In genomic region chr19:16417660-16418596, GRCh38 we compare ENCODE assay signal across 9 cellular contexts. TPM values are rescaled to one million over a fixed set of nuclear protein-coding genes. Genes with fewer than 3 reads are reported as not detected.
A peak's percentile ranks its signal among the peaks of the same experiment; 100 is the strongest.
DNase-seq lines count a peak whose midpoint lies in the region; ATAC-seq and TF ChIP-seq lines count a peak whose summit lies in the region.
"Had no signal": no experiment of that assay in that cellular context is flagged by ENCODE, and none has a peak within 500 bp of the region (broad histone marks: within the 10 kb centered on the region; RNA-seq: fewer than 3 reads in every experiment).

No MANE protein-coding gene starts in this region.

- H3K4me3 ChIP-seq in Caco-2 (ENCODE audit: low read depth, low read length), result no peak overlapping the region

- peak; percentile 58 for ATAC-seq in HG02759 (IDR thresholded peaks at IDR 0.05; ENCODE audit: unreplicated experiment)
- ATAC-seq in left cardiac atrium, result peak; percentile 80 to 83
- peak; percentile 91 for ATAC-seq in sciatic nerve
- ATAC-seq in HG03280 (IDR thresholded peaks at IDR 0.05; ENCODE audit: unreplicated experiment), result no peak
- no peak for ATAC-seq in GM18870 (IDR thresholded peaks at IDR 0.05; ENCODE audit: unreplicated experiment)

- DNase-seq in Caco-2, result peak; percentile 56 to 77
- DNase-seq in T follicular helper cell (ENCODE audit: low read depth), result peak; percentile 50
- DNase-seq in activated naive CD8-positive, alpha-beta T cell treated with anti-CD3 and anti-CD28 coated beads for 36 hours, result peak; percentile 69
- DNase-seq in left cardiac atrium, result peak; percentile 78
- peak; percentile 81 for DNase-seq in sciatic nerve (ENCODE audit: low spot score)

- CTCF ChIA-PET in Caco-2 (lab: Charles Lee), result interaction anchor here (0.6 kb wide), 1 partner anchor 254 kb away, joined by 3 read pairs; no protein-coding TSS in a partner anchor

- H3K36me3 ChIP-seq in Caco-2 (ENCODE audit: control insufficient read depth, insufficient read depth, low read length), result peaks cover 4% of the 10 kb centered on the region

- no peaks in the 10 kb centered on the region for H3K27me3 Mint-ChIP-seq in Caco-2 (ENCODE audit: insufficient read depth, unreplicated experiment)
- H3K27me3 Mint-ChIP-seq in activated naive CD8-positive, alpha-beta T cell treated with anti-CD3 and anti-CD28 coated beads for 36 hours, result no peaks in the 10 kb centered on the region
- H3K27me3 Mint-ChIP-seq: activated naive CD4-positive, alpha-beta T cell treated with anti-CD3 and anti-CD28 coated beads, Interleukin-2, amount 50 U/mL, for 24 hours had no signal

- H3K4me1 Mint-ChIP-seq in Caco-2 (ENCODE audit: low read depth, unreplicated experiment), result no peaks in the 10 kb centered on the region
- peaks cover 3% of the 10 kb centered on the region for H3K4me1 Mint-ChIP-seq in activated naive CD8-positive, alpha-beta T cell treated with anti-CD3 and anti-CD28 coated beads for 36 hours

- H3K4me3 Mint-ChIP-seq in Caco-2 (ENCODE audit: unreplicated experiment), result no peak overlapping the region
- no peak overlapping the region for H3K4me3 Mint-ChIP-seq in activated naive CD8-positive, alpha-beta T cell treated with anti-CD3 and anti-CD28 coated beads for 36 hours
- H3K4me3 Mint-ChIP-seq: activated naive CD4-positive, alpha-beta T cell treated with anti-CD3 and anti-CD28 coated beads, Interleukin-2, amount 50 U/mL, for 24 hours had no signal

- BruUV-seq in Caco-2 (replicated peaks; lab: Mats Ljungman, UMichigan), result no TSS peak

- H3K27ac Mint-ChIP-seq in Caco-2 (ENCODE audit: unreplicated experiment), result no peak overlapping the region
- no peak overlapping the region for H3K27ac Mint-ChIP-seq in activated naive CD8-positive, alpha-beta T cell treated with anti-CD3 and anti-CD28 coated beads for 36 hours
- H3K27ac Mint-ChIP-seq: activated naive CD4-positive, alpha-beta T cell treated with anti-CD3 and anti-CD28 coated beads, Interleukin-2, amount 50 U/mL, for 24 hours had no signal

- TF ChIP-seq CTCF in Caco-2 (IDR thresholded peaks at IDR 0.05; ENCODE audit: insufficient read depth in 1 of 2, low read depth in 1 of 2, low read length in 1 of 2, severe bottlenecking in 1 of 2, unreplicated experiment in 1 of 2), result peak; percentile 62 to 78

- POLR2A ChIA-PET in Caco-2 (lab: Charles Lee), result no interaction called here

- no peaks in the 10 kb centered on the region for H3K4me1 ChIP-seq in Caco-2

- no peaks in the 10 kb centered on the region for H3K9me3 Mint-ChIP-seq in Caco-2 (ENCODE audit: unreplicated experiment)
- no peaks in the 10 kb centered on the region for H3K9me3 Mint-ChIP-seq in activated naive CD8-positive, alpha-beta T cell treated with anti-CD3 and anti-CD28 coated beads for 36 hours
- H3K9me3 Mint-ChIP-seq: activated naive CD4-positive, alpha-beta T cell treated with anti-CD3 and anti-CD28 coated beads, Interleukin-2, amount 50 U/mL, for 24 hours had no signal

- H3K27me3 ChIP-seq in Caco-2 (replicated peaks; ENCODE audit: control insufficient read depth, insufficient read depth, low read length), result no peaks in the 10 kb centered on the region

- intact Hi-C loops in Caco-2 (cut with micrococcal nuclease; ENCODE audit: unreplicated experiment), result no loop called here
- intact Hi-C loops in left cardiac atrium (cut with DNase I), result no loop called here
- intact Hi-C loops in sciatic nerve (cut with DNase I), result no loop called here

- peaks cover 36% of the 10 kb centered on the region for H3K36me3 Mint-ChIP-seq in Caco-2 (ENCODE audit: insufficient read depth, unreplicated experiment)
- H3K36me3 Mint-ChIP-seq in activated naive CD8-positive, alpha-beta T cell treated with anti-CD3 and anti-CD28 coated beads for 36 hours, result peaks cover 8% of the 10 kb centered on the region

- H3K9me3 ChIP-seq in Caco-2, result no peaks in the 10 kb centered on the region

RNA-seq across cellular contexts. Expression of gene EPS15L1, which starts 53.8 kb away (rescaled TPM):
- total RNA-seq in Caco-2 (2022), result 45.0 and 52.5 TPM in 2 replicates
- total RNA-seq in activated naive CD8-positive, alpha-beta T cell treated with anti-CD3 and anti-CD28 coated beads for 36 hours, result 10 to 100 TPM; 25.1 to 25.8 TPM
- 10 to 100 TPM; 59.9 to 67.4 TPM for total RNA-seq in left cardiac atrium
- 50.6 TPM for total RNA-seq in sciatic nerve

Comparison
In these comparisons a context has a peak if more than half of its experiments do, and no peak if none do; other contexts are left out.
1. ATAC-seq: peak in HG02759 (single experiment), left cardiac atrium (2 of 2) and sciatic nerve (single experiment); none in HG03280 (single experiment) and GM18870 (single experiment).
2. Peak in every context shown above with its lines, with median percentiles within 50 percentile points of each other: DNase-seq.